In genomic region chr10:132355297-132355696, GRCh38 we compare ENCODE assay signal across 23 cellular contexts.
"Had no signal": no experiment of that assay in that cellular context is flagged by ENCODE, and none has a peak within 500 bp of the region (broad histone marks: within the 10 kb centered on the region; RNA-seq: fewer than 3 reads in every experiment).

No MANE protein-coding gene starts in this region.

- H3K9me3 Mint-ChIP-seq: central memory CD8-positive, alpha-beta T cell; effector memory CD8-positive, alpha-beta T cell; immature natural killer cell; naive B cell; nephron; stimulated activated naive CD8-positive, alpha-beta T cell treated with anti-CD3 and anti-CD28 coated beads, Interleukin-15, Interleukin-2, amounts not matched to agents 100 ng/mL and 50 ng/mL, for 24 hours had no signal

- H3K27me3 Mint-ChIP-seq: central memory CD8-positive, alpha-beta T cell; effector memory CD8-positive, alpha-beta T cell; naive B cell; progenitor cell of endocrine pancreas; stimulated activated naive CD8-positive, alpha-beta T cell treated with anti-CD3 and anti-CD28 coated beads, Interleukin-15, Interleukin-2, amounts not matched to agents 100 ng/mL and 50 ng/mL, for 24 hours had no signal

- H3K36me3 ChIP-seq: ovary had no signal

- H3K27ac ChIP-seq: epithelial cell of prostate, esophagus muscularis mucosa, gastroesophageal sphincter, left lung, ovary, testis, tibial nerve had no signal

- H3K9me3 ChIP-seq: esophagus muscularis mucosa, gastroesophageal sphincter, left lung, ovary, testis, tibial nerve had no signal

- H3K4me1 ChIP-seq: gastroesophageal sphincter, testis had no signal

- ATAC-seq: effector memory CD8-positive, alpha-beta T cell; gastroesophageal sphincter; left lung; right cardiac atrium; stimulated activated effector memory CD8-positive, alpha-beta T cell treated with anti-CD3 and anti-CD28 coated beads, Interleukin-12 subunit alpha, Interleukin-12 subunit beta, amount 100 ng/mL, for 72 hours had no signal

- H3K27ac Mint-ChIP-seq: immature natural killer cell; naive B cell; nephron; progenitor cell of endocrine pancreas; stimulated activated effector memory CD8-positive, alpha-beta T cell treated with anti-CD3 and anti-CD28 coated beads, Interleukin-12 subunit alpha, Interleukin-12 subunit beta, amount 100 ng/mL, for 72 hours; stimulated activated naive CD8-positive, alpha-beta T cell treated with anti-CD3 and anti-CD28 coated beads, Interleukin-15, Interleukin-2, amounts not matched to agents 100 ng/mL and 50 ng/mL, for 24 hours had no signal

- H3K27me3 ChIP-seq: esophagus muscularis mucosa, gastroesophageal sphincter, left lung, ovary, testis, tibial nerve had no signal

- H3K36me3 Mint-ChIP-seq: naive B cell; stimulated activated effector memory CD8-positive, alpha-beta T cell treated with anti-CD3 and anti-CD28 coated beads, Interleukin-12 subunit alpha, Interleukin-12 subunit beta, amount 100 ng/mL, for 72 hours had no signal

- H3K4me1 Mint-ChIP-seq: nephron had no signal

- H3K4me3 ChIP-seq: esophagus muscularis mucosa, gastroesophageal sphincter, left lung, lung, ovary, smooth muscle cell, testis, tibial nerve had no signal

- DNase-seq: effector memory CD8-positive, alpha-beta T cell; foreskin fibroblast; glutamatergic neuron; immature natural killer cell; mesenchymal stem cell; naive B cell; stimulated activated CD4-positive, alpha-beta T cell treated with anti-CD3 and anti-CD28 coated beads, Interleukin-4, amount 100 ng/mL, for 1 hour; stimulated activated CD8-positive, alpha-beta memory T cell treated with anti-CD3 and anti-CD28 coated beads, Interleukin-4, amount 100 ng/mL, for 48 hours; testis had no signal

- H3K4me2 ChIP-seq: smooth muscle cell had no signal

- H3K4me3 Mint-ChIP-seq: central memory CD8-positive, alpha-beta T cell; effector memory CD8-positive, alpha-beta T cell; immature natural killer cell; naive B cell; nephron; stimulated activated effector memory CD8-positive, alpha-beta T cell treated with anti-CD3 and anti-CD28 coated beads, Interleukin-12 subunit alpha, Interleukin-12 subunit beta, amount 100 ng/mL, for 72 hours; stimulated activated naive CD8-positive, alpha-beta T cell treated with anti-CD3 and anti-CD28 coated beads, Interleukin-15, Interleukin-2, amounts not matched to agents 100 ng/mL and 50 ng/mL, for 24 hours had no signal
